11 cellular contexts compared by ENCODE assay signal in genomic region chr2:68811364-68811763, GRCh38. TPM values are rescaled to one million over a fixed set of nuclear protein-coding genes. Genes with fewer than 3 reads are reported as not detected.
DNase-seq lines count a peak whose midpoint lies in the region; FAIRE-seq lines count a peak whose summit lies in the region.
"Had no signal": no experiment of that assay in that cellular context is flagged by ENCODE, and none has a peak within 500 bp of the region (broad histone marks: within the 10 kb centered on the region; RNA-seq: fewer than 3 reads in every experiment).

No MANE protein-coding gene starts in this region.

- DNase-seq in activated naive CD4-positive, alpha-beta T cell treated with anti-CD3 and anti-CD28 coated beads, Interleukin-2, amount 10 ng/mL, durations not matched to agents 7 days and 5 days, result no peak
- DNase-seq in activated naive CD4-positive, alpha-beta T cell (lab: John Stamatoyannopoulos, UW), result no peak
- DNase-seq in astrocyte of the hippocampus (ENCODE audit: low read depth, low spot score) (peak; percentile 60), immature natural killer cell (no peak), urothelium cell line (ENCODE audit: low spot score) (peak; percentile 44), GDM1 (lab: John Stamatoyannopoulos, UW) (no peak), cerebellar nuclear complex (lab: John Stamatoyannopoulos, UW) (no peak), NCI-H2227 (lab: John Stamatoyannopoulos, UW; ENCODE audit: unreplicated experiment) (no peak)
- DNase-seq: activated CD4-positive, CD25-positive, alpha-beta regulatory T cell; H7 had no signal

- CTCF ChIA-PET in activated naive CD4-positive, alpha-beta T cell treated with anti-CD3 and anti-CD28 coated beads, Interleukin-2, amount 10 ng/mL, durations not matched to agents 7 days and 5 days (lab: Charles Lee), result interaction anchor here (0.6 to 0.9 kb wide), 2 partner anchors 114 to 329 kb away, joined by 3 read pairs; no protein-coding TSS in a partner anchor

- peaks cover 24% of the 10 kb centered on the region for H3K4me1 Mint-ChIP-seq in activated naive CD4-positive, alpha-beta T cell treated with anti-CD3 and anti-CD28 coated beads, Interleukin-2, amount 10 ng/mL, durations not matched to agents 7 days and 5 days
- peaks cover 53 to 72% of the 10 kb centered on the region in 2 donors for H3K4me1 Mint-ChIP-seq in immature natural killer cell

- H3K36me3 Mint-ChIP-seq in activated naive CD4-positive, alpha-beta T cell treated with anti-CD3 and anti-CD28 coated beads, Interleukin-2, amount 10 ng/mL, durations not matched to agents 7 days and 5 days, result peaks cover 80% of the 10 kb centered on the region
- H3K36me3 Mint-ChIP-seq in immature natural killer cell, result peaks cover 18 to 60% (median 56%) of the 10 kb centered on the region in 3 donors

- peak overlapping the region; percentile 59 for H3K27ac Mint-ChIP-seq in activated naive CD4-positive, alpha-beta T cell treated with anti-CD3 and anti-CD28 coated beads, Interleukin-2, amount 10 ng/mL, durations not matched to agents 7 days and 5 days
- H3K27ac Mint-ChIP-seq in immature natural killer cell, result peak overlapping the region; percentile 79 to 90 (median 88)

- no peak for FAIRE-seq in urothelium cell line (lab: Jason Lieb, UNC)
- FAIRE-seq: GM12891 had no signal

- no peak overlapping the region for H3K4me3 Mint-ChIP-seq in activated naive CD4-positive, alpha-beta T cell treated with anti-CD3 and anti-CD28 coated beads, Interleukin-2, amount 10 ng/mL, durations not matched to agents 7 days and 5 days
- H3K4me3 Mint-ChIP-seq in immature natural killer cell, result no peak overlapping the region

- no peaks in the 10 kb centered on the region for H3K27me3 Mint-ChIP-seq in activated naive CD4-positive, alpha-beta T cell treated with anti-CD3 and anti-CD28 coated beads, Interleukin-2, amount 10 ng/mL, durations not matched to agents 7 days and 5 days
- no peaks in the 10 kb centered on the region for H3K27me3 Mint-ChIP-seq in immature natural killer cell (ENCODE audit: low read depth in 3 of 3)

- H3K9me3 Mint-ChIP-seq in activated naive CD4-positive, alpha-beta T cell treated with anti-CD3 and anti-CD28 coated beads, Interleukin-2, amount 10 ng/mL, durations not matched to agents 7 days and 5 days, result no peaks in the 10 kb centered on the region
- no peaks in the 10 kb centered on the region for H3K9me3 Mint-ChIP-seq in immature natural killer cell

RNA-seq across cellular contexts. Expression of gene BMP10, which starts 59.8 kb away (rescaled TPM):
- not detected for polyA plus RNA-seq in immature natural killer cell

Comparison
In these comparisons a context has a peak if more than half of its experiments do, and no peak if none do; other contexts are left out.
1. DNase-seq: peak in astrocyte of the hippocampus (single experiment) and urothelium cell line (single experiment); none in activated naive CD4-positive, alpha-beta T cell treated with anti-CD3 and anti-CD28 coated beads, Interleukin-2, amount 10 ng/mL, durations not matched to agents 7 days and 5 days (single experiment), activated naive CD4-positive, alpha-beta T cell (0 of 4), immature natural killer cell (0 of 3), GDM1 (single experiment), cerebellar nuclear complex (0 of 2) and NCI-H2227 (single experiment).